15 cellular contexts compared by ENCODE assay signal in the genomic region with DNA sequence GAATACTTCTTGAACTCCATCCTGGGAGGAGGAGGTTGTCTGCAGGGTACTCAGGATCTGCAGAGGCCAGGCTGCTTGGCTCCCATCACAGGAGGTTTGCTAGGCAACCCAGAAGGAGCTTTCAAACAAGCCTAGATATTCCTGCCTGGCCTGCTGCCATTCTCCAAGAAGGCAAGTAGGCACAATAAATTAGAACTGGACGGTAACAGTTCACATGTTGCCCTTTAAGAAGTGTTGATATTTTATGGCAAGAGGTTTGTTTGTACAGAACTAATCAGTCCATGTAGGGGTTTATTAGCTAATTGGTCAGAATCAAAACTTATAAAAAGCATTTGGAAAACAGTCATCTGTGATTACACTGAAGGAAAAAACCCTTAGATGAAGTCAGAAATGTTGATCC. TPM values are rescaled to one million over a fixed set of nuclear protein-coding genes. Genes with fewer than 3 reads are reported as not detected.
DNase-seq lines count a peak whose midpoint lies in the region; ATAC-seq and TF ChIP-seq lines count a peak whose summit lies in the region.
"Had no signal": no experiment of that assay in that cellular context is flagged by ENCODE, and none has a peak within 500 bp of the region (broad histone marks: within the 10 kb centered on the region; RNA-seq: fewer than 3 reads in every experiment).

No MANE protein-coding gene starts in this region.

- peak overlapping the region; percentile 34 to 38; a peak in 2 of 4 replicates for H3K27ac ChIP-seq in SK-N-SH (ENCODE audit: low read depth in 2 of 2, low read length in 1 of 2)
- peak overlapping the region in 3 of 4 donors; percentile 16 to 56 (median 19) for H3K27ac ChIP-seq in esophagus squamous epithelium
- peak overlapping the region; percentile 42 to 56 for H3K27ac ChIP-seq in thoracic aorta

- H3K79me2 ChIP-seq in SK-N-SH (ENCODE audit: insufficient read depth), result no peaks in the 10 kb centered on the region

- H3K4me2 ChIP-seq in SK-N-SH, result no peak overlapping the region

- H4K20me1 ChIP-seq in SK-N-SH (ENCODE audit: insufficient read depth), result no peaks in the 10 kb centered on the region; the same call in 1 of the 2 replicates

- H3K9ac ChIP-seq in SK-N-SH, result no peak overlapping the region

- no peak for TF ChIP-seq POLR2A in esophagus squamous epithelium (IDR thresholded peaks at IDR 0.05)

- 46% methylated on average over 1 of the region's 1 CpG for WGBS in SK-N-SH (ENCODE audit: low lambda C conversion rate)
- 10 to 18% methylated on average over 1 of the region's 1 CpG for WGBS in esophagus squamous epithelium, 2 donors

- peaks cover 0 to 8% of the 10 kb centered on the region in 2 experiments for H3K36me3 ChIP-seq in SK-N-SH (replicated peaks in 1 of 2; ENCODE audit: control insufficient read depth in 1 of 2, insufficient read depth in 2 of 2, low read length in 1 of 2)
- H3K36me3 ChIP-seq in esophagus squamous epithelium, result no peaks in the 10 kb centered on the region
- H3K36me3 ChIP-seq in mucosa of descending colon (ENCODE audit: low read depth), result no peaks in the 10 kb centered on the region
- H3K36me3 ChIP-seq in thoracic aorta, result no peaks in the 10 kb centered on the region
- H3K36me3 ChIP-seq: upper lobe of left lung had no signal

- no peaks in the 10 kb centered on the region for H3F3A ChIP-seq in SK-N-SH (replicated peaks; ENCODE audit: insufficient read depth)

- POLR2A ChIA-PET in SK-N-SH (lab: Yijun Ruan, JAX), result no interaction called here

- intact Hi-C loops in esophagus squamous epithelium (cut with DNase I) (no loop called here), mucosa of descending colon (cut with DNase I, micrococcal nuclease) (no loop called here)

- H2AFZ ChIP-seq in SK-N-SH (ENCODE audit: low read depth), result no peak overlapping the region

- H3K9me2 ChIP-seq in SK-N-SH, result 0 out of 2 replicates have a peak, but pooled peaks cover 5% of the 10 kb centered on the region

- DNase-seq in SK-N-SH, result no peak
- DNase-seq in esophagus squamous epithelium (lab: John Stamatoyannopoulos, UW), result no peak
- peak in 2 of 3 donors; percentile 20 to 22 for DNase-seq in mucosa of descending colon
- DNase-seq in thoracic aorta (ENCODE audit: low spot score), result peak; percentile 35
- no peak for DNase-seq in AML-193 (lab: John Stamatoyannopoulos, UW)
- no peak for DNase-seq in hippocampal formation (lab: John Stamatoyannopoulos, UW)
- DNase-seq in stimulated activated naive CD4-positive, alpha-beta T cell (lab: John Stamatoyannopoulos, UW), result no peak
- DNase-seq: activated B cell treated with CpG ODN at 0.5 μM for 24 hours; activated naive CD4-positive, alpha-beta T cell treated with anti-CD3 and anti-CD28 coated beads for 36 hours; central memory CD4-positive, alpha-beta T cell; EL; MV-4-11; NCI-H2171 treated with DMSO at 0.1 percent for 48 hours; SW 1271; upper lobe of left lung had no signal

- H3K4me1 ChIP-seq in SK-N-SH (ENCODE audit: control insufficient read depth in 1 of 2, insufficient read depth in 2 of 2, low read depth in 1 of 2, low read length in 1 of 2) (peaks cover 4 to 20% of the 10 kb centered on the region in 2 experiments; a peak in 2 of 4 replicates), esophagus squamous epithelium (peaks cover 0 to 44% (median 0%) of the 10 kb centered on the region in 3 donors), mucosa of descending colon (ENCODE audit: low read depth) (no peaks in the 10 kb centered on the region), thoracic aorta (ENCODE audit: control insufficient read depth in 1 of 2, low read depth in 2 of 2) (peaks cover 41 to 93% of the 10 kb centered on the region in 2 donors)

- H3K4me3 ChIP-seq in SK-N-SH (ENCODE audit: low read depth in 2 of 2, low read length in 1 of 2), result no peak overlapping the region
- no peak overlapping the region for H3K4me3 ChIP-seq in esophagus squamous epithelium
- H3K4me3 ChIP-seq in mucosa of descending colon, result no peak overlapping the region
- peak overlapping the region; percentile 19 for H3K4me3 ChIP-seq in thoracic aorta
- H3K4me3 ChIP-seq: upper lobe of left lung had no signal

- no peak for TF ChIP-seq CTCF in SK-N-SH (IDR thresholded peaks at IDR 0.05)
- TF ChIP-seq CTCF in esophagus squamous epithelium (IDR thresholded peaks at IDR 0.05), result no peak
- TF ChIP-seq CTCF in mucosa of descending colon (IDR thresholded peaks at IDR 0.05), result no peak
- TF ChIP-seq CTCF in thoracic aorta (IDR thresholded peaks at IDR 0.05), result no peak

- no peak for TF ChIP-seq EP300 in SK-N-SH (IDR thresholded peaks at IDR 0.05; ENCODE audit: borderline replicate concordance in 1 of 2, low read depth in 1 of 2, low read length in 1 of 2)

- H3K27me3 ChIP-seq in SK-N-SH (ENCODE audit: insufficient read depth) (no peaks in the 10 kb centered on the region), esophagus squamous epithelium (no peaks in the 10 kb centered on the region), thoracic aorta (replicated peaks; ENCODE audit: insufficient read depth) (no peaks in the 10 kb centered on the region)
- H3K27me3 ChIP-seq: upper lobe of left lung had no signal

- no peak for TF ChIP-seq RAD21 in SK-N-SH (IDR thresholded peaks at IDR 0.05; ENCODE audit: low read length)

- peak; percentile 34 for ATAC-seq in mucosa of descending colon
- no peak for ATAC-seq in thoracic aorta (ENCODE audit: insufficient number of reproducible peaks, low FRiP score, low read depth)

- H3K9me3 ChIP-seq in SK-N-SH, result no peaks in the 10 kb centered on the region
- no peaks in the 10 kb centered on the region for H3K9me3 ChIP-seq in esophagus squamous epithelium
- no peaks in the 10 kb centered on the region for H3K9me3 ChIP-seq in mucosa of descending colon
- no peaks in the 10 kb centered on the region for H3K9me3 ChIP-seq in thoracic aorta
- H3K9me3 ChIP-seq: upper lobe of left lung had no signal

- CTCF ChIA-PET in SK-N-SH (lab: Yijun Ruan, JAX), result interaction anchor here (0.6 kb wide), 1 partner anchor 29 kb away, joined by 3 read pairs; no protein-coding TSS in a partner anchor

TF ChIP-seq in SK-N-SH, 30 proteins besides CTCF, POLR2A, EP300 and RAD21:
- peak; percentile 9; the same call in 1 of the 2 replicates for TF ChIP-seq NFIC (IDR thresholded peaks at IDR 0.05; ENCODE audit: borderline replicate concordance)
- TF ChIP-seq, protein P1, sequence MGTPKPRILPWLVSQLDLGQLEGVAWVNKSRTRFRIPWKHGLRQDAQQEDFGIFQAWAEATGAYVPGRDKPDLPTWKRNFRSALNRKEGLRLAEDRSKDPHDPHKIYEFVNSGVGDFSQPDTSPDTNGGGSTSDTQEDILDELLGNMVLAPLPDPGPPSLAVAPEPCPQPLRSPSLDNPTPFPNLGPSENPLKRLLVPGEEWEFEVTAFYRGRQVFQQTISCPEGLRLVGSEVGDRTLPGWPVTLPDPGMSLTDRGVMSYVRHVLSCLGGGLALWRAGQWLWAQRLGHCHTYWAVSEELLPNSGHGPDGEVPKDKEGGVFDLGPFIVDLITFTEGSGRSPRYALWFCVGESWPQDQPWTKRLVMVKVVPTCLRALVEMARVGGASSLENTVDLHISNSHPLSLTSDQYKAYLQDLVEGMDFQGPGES (IDR thresholded peaks at IDR 0.05; ENCODE audit: low read depth, low read length), result no peak
TF ChIP-seq in SK-N-SH: peak in this region for 1.

RNA-seq across cellular contexts. Expression of a gene that starts 39.3 kb away (rescaled TPM):
- polyA plus RNA-seq in SK-N-SH (2012; rRNA removed), result 7.2 and 10.8 TPM in 2 replicates
- 10.9 and 14.7 TPM in 2 replicates for polyA plus RNA-seq in SK-N-SH (2012; cell fraction: cytosol; rRNA removed)
- 6.6 and 10.1 TPM in 2 replicates for polyA plus RNA-seq in SK-N-SH (2012; cell fraction: nucleus; rRNA removed)
- total RNA-seq in esophagus squamous epithelium (100 to 1,000 TPM in 2 of 4 donors, 10 to 100 TPM in 2; 19.0 to 418 (median 84.2) TPM), mucosa of descending colon (100 to 1,000 TPM in 1 of 3 donors, 10 to 100 TPM in 2; 18.9 to 804 (median 91.1) TPM), thoracic aorta (100 to 1,000 TPM; 264 to 313 TPM)

Comparison
In these comparisons a context has a peak if more than half of its experiments do, and no peak if none do; other contexts are left out.
1. DNase-seq: peak in mucosa of descending colon (2 of 3) and thoracic aorta (single experiment); none in SK-N-SH (single experiment), esophagus squamous epithelium (single experiment), AML-193 (0 of 2), hippocampal formation (0 of 2) and stimulated activated naive CD4-positive, alpha-beta T cell (0 of 6).
2. Peak in every context shown above with its lines, with median percentiles within 50 percentile points of each other: H3K27ac ChIP-seq.